In genomic region chr2:178227187-178227586, GRCh38 we compare ENCODE assay signal across 1 cellular context.
TF ChIP-seq lines count a peak whose summit lies in the region.

No MANE protein-coding gene starts in this region.

TF ChIP-seq in A549, 52 proteins besides CTCF, POLR2A, EP300 and RAD21:
- TF ChIP-seq, protein P1, sequence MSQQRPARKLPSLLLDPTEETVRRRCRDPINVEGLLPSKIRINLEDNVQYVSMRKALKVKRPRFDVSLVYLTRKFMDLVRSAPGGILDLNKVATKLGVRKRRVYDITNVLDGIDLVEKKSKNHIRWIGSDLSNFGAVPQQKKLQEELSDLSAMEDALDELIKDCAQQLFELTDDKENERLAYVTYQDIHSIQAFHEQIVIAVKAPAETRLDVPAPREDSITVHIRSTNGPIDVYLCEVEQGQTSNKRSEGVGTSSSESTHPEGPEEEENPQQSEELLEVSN (IDR thresholded peaks at IDR 0.05; ENCODE audit: borderline replicate concordance, low read depth): no peak
- TF ChIP-seq MAFK (IDR thresholded peaks at IDR 0.05; ENCODE audit: partially characterized antibody) (peak; percentile 88), NPAS2 (CRISPR knock-in tag; IDR thresholded peaks at IDR 0.05; ENCODE audit: borderline replicate concordance) (no peak), FOXS1 (CRISPR knock-in tag; IDR thresholded peaks at IDR 0.05) (no peak)
